17 cellular contexts compared by ENCODE assay signal in the genomic region with DNA sequence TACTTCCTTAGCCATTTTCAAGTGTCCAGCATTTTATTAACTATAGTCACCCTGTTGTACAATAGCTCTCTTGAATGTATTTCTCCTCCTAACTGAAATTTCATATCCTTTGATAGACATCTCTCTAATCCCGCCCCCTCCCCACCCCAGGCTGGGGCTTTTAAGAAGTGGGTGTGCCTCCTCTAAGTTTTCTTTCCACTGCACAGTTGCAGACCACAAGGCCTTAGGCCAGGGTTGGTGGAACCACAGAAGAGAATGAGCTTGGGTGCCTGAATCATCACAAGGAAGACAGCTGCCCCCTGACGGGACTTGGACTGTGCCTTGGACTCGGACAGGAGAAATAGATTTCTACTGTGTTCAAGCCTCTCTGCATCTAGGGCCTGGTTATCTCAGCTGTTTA.
DNase-seq lines count a peak whose midpoint lies in the region; ATAC-seq, FAIRE-seq and TF ChIP-seq lines count a peak whose summit lies in the region.
"Had no signal": no experiment of that assay in that cellular context is flagged by ENCODE, and none has a peak within 500 bp of the region (broad histone marks: within the 10 kb centered on the region; RNA-seq: fewer than 3 reads in every experiment).

No MANE protein-coding gene starts in this region.

- H3K9me3 Mint-ChIP-seq in activated T-helper 1 cell treated with anti-CD3 and anti-CD28 coated beads, Interleukin-12 subunit alpha, Interleukin-12 subunit beta, Interleukin-2, Interleukin-4 antibody, amounts not matched to agents 30 ng/mL and 10 ng/mL and 1 ng/mL, durations not matched to agents 14 hours and 24 hours and 36 hours, result no peaks in the 10 kb centered on the region
- H3K9me3 Mint-ChIP-seq: WTC11 had no signal

- H3K4me3 ChIP-seq in Loucy (ENCODE audit: low read length, poor library complexity, severe bottlenecking), result no peak overlapping the region
- no peak overlapping the region for H3K4me3 ChIP-seq in lower lobe of right lung
- H3K4me3 ChIP-seq: gastroesophageal sphincter had no signal

- DNase-seq in DMS79 (lab: John Stamatoyannopoulos, UW) (peak; percentile 1), DMS79 treated with DMSO at 0.1 percent for 48 hours (lab: John Stamatoyannopoulos, UW) (no peak), lower lobe of right lung (no peak), NCI-H446 (lab: John Stamatoyannopoulos, UW) (no peak), RCC 7860 (ENCODE audit: low spot score) (no peak), dermis blood vessel endothelial cell (no peak)
- peak; percentile 11 for DNase-seq in activated T-helper 1 cell treated with anti-CD3 and anti-CD28 coated beads, Interleukin-12 subunit alpha, Interleukin-12 subunit beta, Interleukin-2, Interleukin-4 antibody, amounts not matched to agents 30 ng/mL and 10 ng/mL and 1 ng/mL, durations not matched to agents 14 hours and 24 hours and 36 hours (ENCODE audit: low spot score)
- DNase-seq: C1 segment of cervical spinal cord, DMS53, NCI-H1694 treated with DMSO at 0.1 percent for 48 hours, NCI-H524, retina had no signal

- no peaks in the 10 kb centered on the region for H3K9me2 ChIP-seq in Loucy (replicated peaks; ENCODE audit: low read depth, low read length)

- H3K9ac ChIP-seq in Loucy (ENCODE audit: low read depth, low read length, poor library complexity, severe bottlenecking), result no peak overlapping the region

- no peak for TF ChIP-seq CTCF in Loucy (conservative IDR thresholded peaks at IDR 0.05; ENCODE audit: low read length)
- no peak for TF ChIP-seq CTCF in lower lobe of right lung (IDR thresholded peaks at IDR 0.05)

- peak overlapping the region; percentile 1 for H3K4me2 ChIP-seq in Loucy (ENCODE audit: low read depth, low read length, poor library complexity, severe bottlenecking)

- no peaks in the 10 kb centered on the region for H3K79me2 ChIP-seq in Loucy (ENCODE audit: insufficient read depth, low read length)

- peak; percentile 25 to 39 for ATAC-seq in lower lobe of right lung
- ATAC-seq: gastroesophageal sphincter, Panc1, WTC11 had no signal

- H3K27me3 ChIP-seq in Loucy (ENCODE audit: insufficient read depth, low read length, poor library complexity, severe bottlenecking) (no peaks in the 10 kb centered on the region), lower lobe of right lung (ENCODE audit: low read depth) (no peaks in the 10 kb centered on the region)
- H3K27me3 ChIP-seq: gastroesophageal sphincter had no signal

- H3K36me3 Mint-ChIP-seq in activated T-helper 1 cell treated with anti-CD3 and anti-CD28 coated beads, Interleukin-12 subunit alpha, Interleukin-12 subunit beta, Interleukin-2, Interleukin-4 antibody, amounts not matched to agents 30 ng/mL and 10 ng/mL and 1 ng/mL, durations not matched to agents 14 hours and 24 hours and 36 hours (ENCODE audit: low read depth), result no peaks in the 10 kb centered on the region
- H3K36me3 Mint-ChIP-seq: WTC11 had no signal

- no peak overlapping the region for H3K4me3 Mint-ChIP-seq in activated T-helper 1 cell treated with anti-CD3 and anti-CD28 coated beads, Interleukin-12 subunit alpha, Interleukin-12 subunit beta, Interleukin-2, Interleukin-4 antibody, amounts not matched to agents 30 ng/mL and 10 ng/mL and 1 ng/mL, durations not matched to agents 14 hours and 24 hours and 36 hours
- H3K4me3 Mint-ChIP-seq: WTC11 had no signal

- no peaks in the 10 kb centered on the region for H4K20me1 ChIP-seq in Loucy (ENCODE audit: insufficient read depth, low read length, poor library complexity, severe bottlenecking)

- H2AFZ ChIP-seq in Loucy (ENCODE audit: low read length), result no peak overlapping the region

- no peaks in the 10 kb centered on the region for H3F3A ChIP-seq in Loucy (ENCODE audit: low read depth)

- no peak for FAIRE-seq in RCC 7860 (lab: Jason Lieb, UNC)

- no peak overlapping the region for H3K27ac ChIP-seq in lower lobe of right lung
- H3K27ac ChIP-seq: 22Rv1, gastroesophageal sphincter had no signal

- H3K9me3 ChIP-seq in Loucy (ENCODE audit: insufficient read depth, low read depth, low read length), result no peaks in the 10 kb centered on the region
- no peaks in the 10 kb centered on the region for H3K9me3 ChIP-seq in lower lobe of right lung
- H3K9me3 ChIP-seq: gastroesophageal sphincter had no signal

- intact Hi-C loops in activated T-helper 1 cell treated with anti-CD3 and anti-CD28 coated beads, Interleukin-12 subunit alpha, Interleukin-12 subunit beta, Interleukin-2, Interleukin-4 antibody, amounts not matched to agents 30 ng/mL and 10 ng/mL and 1 ng/mL, durations not matched to agents 14 hours and 24 hours and 36 hours (cut with micrococcal nuclease), result no loop called here
- intact Hi-C loops in lower lobe of right lung (cut with DNase I), result no loop called here

- peaks cover 16% of the 10 kb centered on the region for H3K4me1 ChIP-seq in Loucy (ENCODE audit: insufficient read depth, low read length, poor library complexity, severe bottlenecking)
- H3K4me1 ChIP-seq in lower lobe of right lung, result no peaks in the 10 kb centered on the region
- H3K4me1 ChIP-seq: gastroesophageal sphincter had no signal

- H3K27ac Mint-ChIP-seq in activated T-helper 1 cell treated with anti-CD3 and anti-CD28 coated beads, Interleukin-12 subunit alpha, Interleukin-12 subunit beta, Interleukin-2, Interleukin-4 antibody, amounts not matched to agents 30 ng/mL and 10 ng/mL and 1 ng/mL, durations not matched to agents 14 hours and 24 hours and 36 hours, result no peak overlapping the region
- H3K27ac Mint-ChIP-seq: WTC11 had no signal

- peaks cover 3% of the 10 kb centered on the region for H3K27me3 Mint-ChIP-seq in activated T-helper 1 cell treated with anti-CD3 and anti-CD28 coated beads, Interleukin-12 subunit alpha, Interleukin-12 subunit beta, Interleukin-2, Interleukin-4 antibody, amounts not matched to agents 30 ng/mL and 10 ng/mL and 1 ng/mL, durations not matched to agents 14 hours and 24 hours and 36 hours (ENCODE audit: insufficient read depth)

- H3K4me1 Mint-ChIP-seq in activated T-helper 1 cell treated with anti-CD3 and anti-CD28 coated beads, Interleukin-12 subunit alpha, Interleukin-12 subunit beta, Interleukin-2, Interleukin-4 antibody, amounts not matched to agents 30 ng/mL and 10 ng/mL and 1 ng/mL, durations not matched to agents 14 hours and 24 hours and 36 hours (ENCODE audit: low read depth), result peaks cover 9% of the 10 kb centered on the region

- H3K36me3 ChIP-seq in Loucy (ENCODE audit: insufficient read depth, low read length), result no peaks in the 10 kb centered on the region
- no peaks in the 10 kb centered on the region for H3K36me3 ChIP-seq in lower lobe of right lung
- H3K36me3 ChIP-seq: gastroesophageal sphincter had no signal

Comparison
In these comparisons a context has a peak if more than half of its experiments do, and no peak if none do; other contexts are left out.
1. DNase-seq: peak in DMS79 (single experiment) and activated T-helper 1 cell treated with anti-CD3 and anti-CD28 coated beads, Interleukin-12 subunit alpha, Interleukin-12 subunit beta, Interleukin-2, Interleukin-4 antibody, amounts not matched to agents 30 ng/mL and 10 ng/mL and 1 ng/mL, durations not matched to agents 14 hours and 24 hours and 36 hours (single experiment); none in DMS79 treated with DMSO at 0.1 percent for 48 hours (single experiment), lower lobe of right lung (single experiment), NCI-H446 (0 of 2), RCC 7860 (single experiment) and dermis blood vessel endothelial cell (single experiment).